ENCODE assay signal across 1 cellular context in the genomic region with DNA sequence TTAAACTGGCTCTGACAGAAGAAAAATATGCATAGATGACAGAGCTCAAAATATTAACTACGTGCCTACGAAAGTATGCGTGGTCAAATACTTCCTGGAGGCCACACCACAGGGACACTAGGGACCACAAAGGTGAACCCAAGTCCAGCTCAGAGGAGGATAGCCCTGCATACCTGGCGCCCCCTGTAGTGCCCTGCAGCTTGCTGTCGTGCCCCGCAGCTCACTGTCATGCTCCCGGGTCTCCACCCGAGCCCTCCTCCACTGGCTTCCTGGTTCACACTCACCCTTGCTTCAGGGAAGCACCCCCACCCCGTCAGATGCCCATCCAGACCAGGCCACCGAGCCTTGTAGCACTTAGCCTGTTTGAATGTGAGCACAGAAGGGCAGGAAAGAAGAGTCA.
TF ChIP-seq lines count a peak whose summit lies in the region.

No MANE protein-coding gene starts in this region.

TF ChIP-seq in H1, 55 proteins besides CTCF, POLR2A, EP300 and RAD21:
- no peak for TF ChIP-seq CHD1 (IDR thresholded peaks at IDR 0.05; ENCODE audit: low read depth, low read length)
- TF ChIP-seq CHD7 (IDR thresholded peaks at IDR 0.05; ENCODE audit: insufficient replicate concordance, low read length): no peak
- no peak for TF ChIP-seq TBP (IDR thresholded peaks at IDR 0.05; ENCODE audit: low read depth, low read length)
- no peak for TF ChIP-seq SIN3A (conservative IDR thresholded peaks at IDR 0.05 in 1 of 2, IDR thresholded peaks at IDR 0.05 in 1 of 2; ENCODE audit: low read depth in 1 of 2, low read length in 2 of 2)
- TF ChIP-seq SP1 (IDR thresholded peaks at IDR 0.05; ENCODE audit: low read depth, low read length): no peak
- TF ChIP-seq SIX5 (IDR thresholded peaks at IDR 0.05; ENCODE audit: low read depth, low read length): no peak
- no peak for TF ChIP-seq POLR2AphosphoS5 (IDR thresholded peaks at IDR 0.05; ENCODE audit: low read depth, low read length)
